In genomic region chr6:52361347-52361944, GRCh38 we compare ENCODE assay signal across 8 cellular contexts. TPM values are rescaled to one million over a fixed set of nuclear protein-coding genes. Genes with fewer than 3 reads are reported as not detected.
DNase-seq lines count a peak whose midpoint lies in the region; ATAC-seq and TF ChIP-seq lines count a peak whose summit lies in the region.

No MANE protein-coding gene starts in this region.

- H3K9ac ChIP-seq in neural cell (ENCODE audit: low read length) = peak overlapping the region; percentile 60

- TF ChIP-seq CTCF in esophagus squamous epithelium (IDR thresholded peaks at IDR 0.05) (no peak), neural cell (IDR thresholded peaks at IDR 0.05; ENCODE audit: poor library complexity, severe bottlenecking) (no peak)

- H3K36me3 ChIP-seq in esophagus squamous epithelium (peaks cover 0 to 3% (median 0%) of the 10 kb centered on the region in 3 donors), neural cell (ENCODE audit: insufficient read depth, low read length) (no peaks in the 10 kb centered on the region)

- DNase-seq in activated CD4-positive, alpha-beta T cell treated with anti-CD3 and anti-CD28 coated beads, Interleukin-2, amount 10 ng/mL, durations not matched to agents 7 days and 5 days = peak; percentile 34
- DNase-seq in esophagus squamous epithelium (lab: John Stamatoyannopoulos, UW) = no peak
- DNase-seq in COLO829 (ENCODE audit: low spot score) = no peak
- no peak for DNase-seq in NCI-H2029 (lab: John Stamatoyannopoulos, UW)
- DNase-seq in dermis blood vessel endothelial cell = no peak

- peaks cover 3 to 56% (median 7%) of the 10 kb centered on the region in 3 donors for H3K4me1 ChIP-seq in esophagus squamous epithelium

- intact Hi-C loops in esophagus squamous epithelium (cut with DNase I) = no loop called here

- H3K4me2 ChIP-seq in neural cell (ENCODE audit: low read length) = no peak overlapping the region

- no peak overlapping the region for H2AFZ ChIP-seq in neural cell (ENCODE audit: low read depth, low read length)

- H3K27me3 ChIP-seq in esophagus squamous epithelium (no peaks in the 10 kb centered on the region), neural cell (ENCODE audit: insufficient read depth, low read depth, low read length) (peaks cover 14% of the 10 kb centered on the region)

- no peaks in the 10 kb centered on the region for H3F3A ChIP-seq in neural cell (ENCODE audit: insufficient read depth, low read length, poor library complexity, severe bottlenecking)

- H3K27ac Mint-ChIP-seq in activated CD4-positive, alpha-beta T cell treated with anti-CD3 and anti-CD28 coated beads, Interleukin-2, amount 10 ng/mL, durations not matched to agents 7 days and 5 days = peak overlapping the region; percentile 95

- H3K27me3 Mint-ChIP-seq in activated CD4-positive, alpha-beta T cell treated with anti-CD3 and anti-CD28 coated beads, Interleukin-2, amount 10 ng/mL, durations not matched to agents 7 days and 5 days = no peaks in the 10 kb centered on the region

- 21 to 34% methylated on average over 14 to 18 of the region's 18 CpGs for WGBS in esophagus squamous epithelium, 2 donors

- no peaks in the 10 kb centered on the region for H3K79me2 ChIP-seq in neural cell (replicated peaks; ENCODE audit: insufficient read depth, low read length)

- no peaks in the 10 kb centered on the region for H3K9me2 ChIP-seq in neural cell (ENCODE audit: insufficient read depth, low read length)

- CTCF ChIA-PET in activated CD4-positive, alpha-beta T cell treated with anti-CD3 and anti-CD28 coated beads, Interleukin-2, amount 10 ng/mL, durations not matched to agents 7 days and 5 days (lab: Charles Lee) = interaction anchor here (0.7 to 2.0 kb wide), 16 partner anchors 9 to 77 kb away, joined by 3 to 10 read pairs (median 4); partner anchors contain the start of genes EFHC1 and MCM3

- H3K9me3 ChIP-seq in esophagus squamous epithelium (no peaks in the 10 kb centered on the region), neural cell (ENCODE audit: low read length) (no peaks in the 10 kb centered on the region)

- peak overlapping the region; percentile 77 to 87 (median 80) for H3K4me3 ChIP-seq in esophagus squamous epithelium
- H3K4me3 ChIP-seq in neural cell (ENCODE audit: low read length) = peak overlapping the region; percentile 82

- peaks cover 22% of the 10 kb centered on the region for H3K36me3 Mint-ChIP-seq in activated CD4-positive, alpha-beta T cell treated with anti-CD3 and anti-CD28 coated beads, Interleukin-2, amount 10 ng/mL, durations not matched to agents 7 days and 5 days (ENCODE audit: low read depth)

- TF ChIP-seq RAD21 in neural cell (conservative IDR thresholded peaks at IDR 0.05) = no peak

- H4K20me1 ChIP-seq in neural cell (ENCODE audit: insufficient read depth) = no peaks in the 10 kb centered on the region

- POLR2A ChIA-PET in activated CD4-positive, alpha-beta T cell treated with anti-CD3 and anti-CD28 coated beads, Interleukin-2, amount 10 ng/mL, durations not matched to agents 7 days and 5 days (lab: Charles Lee) = interaction anchor here (1.0 to 1.4 kb wide), 4 partner anchors 29 to 77 kb away, joined by 4 to 6 read pairs (median 6); partner anchors contain the start of gene MCM3

- H3K4me1 Mint-ChIP-seq in activated CD4-positive, alpha-beta T cell treated with anti-CD3 and anti-CD28 coated beads, Interleukin-2, amount 10 ng/mL, durations not matched to agents 7 days and 5 days = peaks cover 37% of the 10 kb centered on the region

- TF ChIP-seq POLR2A in esophagus squamous epithelium (IDR thresholded peaks at IDR 0.05) = no peak

- H3K9me3 Mint-ChIP-seq in activated CD4-positive, alpha-beta T cell treated with anti-CD3 and anti-CD28 coated beads, Interleukin-2, amount 10 ng/mL, durations not matched to agents 7 days and 5 days = no peaks in the 10 kb centered on the region

- TF ChIP-seq EP300 in neural cell (conservative IDR thresholded peaks at IDR 0.05; ENCODE audit: poor library complexity, severe bottlenecking) = no peak

- H3K4me3 Mint-ChIP-seq in activated CD4-positive, alpha-beta T cell treated with anti-CD3 and anti-CD28 coated beads, Interleukin-2, amount 10 ng/mL, durations not matched to agents 7 days and 5 days = peak overlapping the region; percentile 73

- H3K27ac ChIP-seq in esophagus squamous epithelium = peak overlapping the region; percentile 86 to 94 (median 88)
- H3K27ac ChIP-seq in neural cell (ENCODE audit: low read length) = no peak overlapping the region

- peak; percentile 24 for ATAC-seq in GM18511 (IDR thresholded peaks at IDR 0.05; ENCODE audit: unreplicated experiment)
- peak; percentile 9 for ATAC-seq in HG03432 (IDR thresholded peaks at IDR 0.05; ENCODE audit: unreplicated experiment)

TF ChIP-seq in neural cell, 6 proteins besides CTCF, POLR2A, EP300 and RAD21:
- TF ChIP-seq, protein P1, sequence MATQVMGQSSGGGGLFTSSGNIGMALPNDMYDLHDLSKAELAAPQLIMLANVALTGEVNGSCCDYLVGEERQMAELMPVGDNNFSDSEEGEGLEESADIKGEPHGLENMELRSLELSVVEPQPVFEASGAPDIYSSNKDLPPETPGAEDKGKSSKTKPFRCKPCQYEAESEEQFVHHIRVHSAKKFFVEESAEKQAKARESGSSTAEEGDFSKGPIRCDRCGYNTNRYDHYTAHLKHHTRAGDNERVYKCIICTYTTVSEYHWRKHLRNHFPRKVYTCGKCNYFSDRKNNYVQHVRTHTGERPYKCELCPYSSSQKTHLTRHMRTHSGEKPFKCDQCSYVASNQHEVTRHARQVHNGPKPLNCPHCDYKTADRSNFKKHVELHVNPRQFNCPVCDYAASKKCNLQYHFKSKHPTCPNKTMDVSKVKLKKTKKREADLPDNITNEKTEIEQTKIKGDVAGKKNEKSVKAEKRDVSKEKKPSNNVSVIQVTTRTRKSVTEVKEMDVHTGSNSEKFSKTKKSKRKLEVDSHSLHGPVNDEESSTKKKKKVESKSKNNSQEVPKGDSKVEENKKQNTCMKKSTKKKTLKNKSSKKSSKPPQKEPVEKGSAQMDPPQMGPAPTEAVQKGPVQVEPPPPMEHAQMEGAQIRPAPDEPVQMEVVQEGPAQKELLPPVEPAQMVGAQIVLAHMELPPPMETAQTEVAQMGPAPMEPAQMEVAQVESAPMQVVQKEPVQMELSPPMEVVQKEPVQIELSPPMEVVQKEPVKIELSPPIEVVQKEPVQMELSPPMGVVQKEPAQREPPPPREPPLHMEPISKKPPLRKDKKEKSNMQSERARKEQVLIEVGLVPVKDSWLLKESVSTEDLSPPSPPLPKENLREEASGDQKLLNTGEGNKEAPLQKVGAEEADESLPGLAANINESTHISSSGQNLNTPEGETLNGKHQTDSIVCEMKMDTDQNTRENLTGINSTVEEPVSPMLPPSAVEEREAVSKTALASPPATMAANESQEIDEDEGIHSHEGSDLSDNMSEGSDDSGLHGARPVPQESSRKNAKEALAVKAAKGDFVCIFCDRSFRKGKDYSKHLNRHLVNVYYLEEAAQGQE (IDR thresholded peaks at IDR 0.05; ENCODE audit: borderline replicate concordance) = no peak
- TF ChIP-seq EZH2 (IDR thresholded peaks at IDR 0.05; ENCODE audit: borderline replicate concordance, insufficient read depth, low read length, poor library complexity, severe bottlenecking) (no peak), SMC3 (conservative IDR thresholded peaks at IDR 0.05; ENCODE audit: poor library complexity) (no peak), POLR2AphosphoS5 (IDR thresholded peaks at IDR 0.05) (no peak), TAF1 (IDR thresholded peaks at IDR 0.05; ENCODE audit: low read depth) (no peak), MXI1 (conservative IDR thresholded peaks at IDR 0.05; ENCODE audit: poor library complexity, severe bottlenecking) (no peak)

RNA-seq across cellular contexts. Expression of gene PAQR8, which starts 0.5 kb away (rescaled TPM):
- 10 to 100 TPM; 21.2 to 22.8 TPM for total RNA-seq in activated CD4-positive, alpha-beta T cell treated with anti-CD3 and anti-CD28 coated beads, Interleukin-2, amount 10 ng/mL, durations not matched to agents 7 days and 5 days
- 10 to 100 TPM in 3 of 4 donors, 1 to 10 TPM in 1; 1.7 to 22.5 (median 11.5) TPM for total RNA-seq in esophagus squamous epithelium
- polyA plus RNA-seq in neural cell = 1.8 TPM in 2 replicates
- polyA minus RNA-seq in neural cell = 3.7 and 3.9 TPM in 2 replicates
- total RNA-seq in dermis blood vessel endothelial cell = 12.4 and 19.4 TPM in 2 replicates

RNA-seq across cellular contexts. Expression of gene EFHC1, which starts 58.7 kb away (rescaled TPM):
- total RNA-seq in activated CD4-positive, alpha-beta T cell treated with anti-CD3 and anti-CD28 coated beads, Interleukin-2, amount 10 ng/mL, durations not matched to agents 7 days and 5 days = 1 to 10 TPM; 2.3 to 3.6 TPM
- total RNA-seq in esophagus squamous epithelium = 10 to 100 TPM in 2 of 4 donors, 1 to 10 TPM in 2; 4.0 to 17.5 (median 9.9) TPM
- polyA plus RNA-seq in neural cell = 173 and 234 TPM in 2 replicates
- polyA minus RNA-seq in neural cell = 91.5 and 119 TPM in 2 replicates
- 9.9 and 11.3 TPM in 2 replicates for total RNA-seq in dermis blood vessel endothelial cell
